In the genomic region with DNA sequence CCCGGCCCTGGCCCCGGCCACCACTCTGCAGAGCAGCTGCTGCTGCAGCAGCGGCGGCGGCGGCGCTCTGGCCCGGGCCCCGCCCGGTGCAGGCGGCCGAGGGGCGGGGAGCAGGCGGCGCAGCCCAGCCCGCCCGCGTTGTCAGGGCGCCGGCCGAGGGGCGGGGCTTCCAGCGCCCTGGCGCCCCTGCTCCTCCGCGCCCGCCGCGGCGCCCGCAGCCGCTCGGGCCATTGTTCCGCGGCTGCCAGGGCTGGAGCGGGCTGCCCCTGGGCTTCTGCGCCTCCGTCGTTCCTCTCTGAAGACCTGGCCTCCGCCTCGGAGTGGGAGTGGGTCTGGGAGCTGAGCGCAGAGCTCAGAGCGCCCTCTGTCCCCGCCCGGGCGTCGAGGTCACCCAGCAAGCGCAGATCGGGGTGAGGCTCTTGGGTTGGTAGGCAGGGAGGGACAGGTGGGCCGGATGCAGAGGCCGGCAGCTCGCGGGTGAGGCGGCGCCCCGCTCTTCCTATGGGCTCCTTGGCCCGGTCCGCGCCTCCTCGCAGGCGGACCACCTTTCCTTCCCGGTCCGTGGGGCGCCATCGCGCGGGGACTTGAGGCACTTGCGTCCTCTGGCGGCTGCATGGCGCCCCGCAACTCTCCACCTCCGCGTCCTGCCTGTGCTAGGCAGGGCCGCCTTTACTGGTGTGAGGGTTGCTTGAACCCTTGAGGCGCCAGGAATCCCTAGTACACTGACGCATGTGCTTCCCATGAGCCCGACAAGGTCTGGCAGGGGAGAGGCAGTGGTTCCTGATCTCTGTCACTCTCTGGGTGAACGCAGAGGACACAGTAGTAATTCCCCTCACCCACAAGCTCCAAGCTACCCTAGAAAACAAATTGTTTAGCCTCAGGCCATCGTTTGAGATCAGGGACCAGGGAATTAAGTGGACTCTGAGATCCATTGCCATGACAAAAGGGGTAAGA, we compare ENCODE assay signal across 9 cellular contexts. TPM values are rescaled to one million over a fixed set of nuclear protein-coding genes. Genes with fewer than 3 reads are reported as not detected.
DNase-seq lines count a peak whose midpoint lies in the region; ATAC-seq, FAIRE-seq and TF ChIP-seq lines count a peak whose summit lies in the region.
"Had no signal": no experiment of that assay in that cellular context is flagged by ENCODE, and none has a peak within 500 bp of the region (broad histone marks: within the 10 kb centered on the region; RNA-seq: fewer than 3 reads in every experiment).

A gene with protein sequence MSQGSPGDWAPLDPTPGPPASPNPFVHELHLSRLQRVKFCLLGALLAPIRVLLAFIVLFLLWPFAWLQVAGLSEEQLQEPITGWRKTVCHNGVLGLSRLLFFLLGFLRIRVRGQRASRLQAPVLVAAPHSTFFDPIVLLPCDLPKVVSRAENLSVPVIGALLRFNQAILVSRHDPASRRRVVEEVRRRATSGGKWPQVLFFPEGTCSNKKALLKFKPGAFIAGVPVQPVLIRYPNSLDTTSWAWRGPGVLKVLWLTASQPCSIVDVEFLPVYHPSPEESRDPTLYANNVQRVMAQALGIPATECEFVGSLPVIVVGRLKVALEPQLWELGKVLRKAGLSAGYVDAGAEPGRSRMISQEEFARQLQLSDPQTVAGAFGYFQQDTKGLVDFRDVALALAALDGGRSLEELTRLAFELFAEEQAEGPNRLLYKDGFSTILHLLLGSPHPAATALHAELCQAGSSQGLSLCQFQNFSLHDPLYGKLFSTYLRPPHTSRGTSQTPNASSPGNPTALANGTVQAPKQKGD (minus strand): TSS at position 69 of the 954 bp plus-strand sequence. CDS start 96 bp downstream, outside the sequence.

- H3K36me3 ChIP-seq in bronchial epithelial cell (ENCODE audit: control insufficient read depth, insufficient read depth, low read length) (peaks cover 2% of the 10 kb centered on the region), spleen (peaks cover 0 to 18% (median 4%) of the 10 kb centered on the region in 6 donors)

- H3K4me3 Mint-ChIP-seq in WTC11, result peak within 1 kb of the TSS; percentile 96

- peak in 2 of 3 donors; percentile 19 to 36 for TF ChIP-seq POLR2A in spleen (IDR thresholded peaks at IDR 0.05)

- H3K9me3 ChIP-seq in spleen, result no peaks in the 10 kb centered on the region

- H3K4me1 ChIP-seq in spleen, result peaks cover 6 to 50% (median 30%) of the 10 kb centered on the region in 6 donors

- ATAC-seq in GM18873 (IDR thresholded peaks at IDR 0.05; ENCODE audit: low FRiP score, unreplicated experiment) (peak; percentile 74), HG03135 (IDR thresholded peaks at IDR 0.05; ENCODE audit: unreplicated experiment) (peak; percentile 84), WTC11 (peak; percentile 77)

- peak within 1 kb of the TSS; percentile 93 to 100 (median 98) for H3K27ac ChIP-seq in spleen

- POLR2A ChIA-PET in WTC11 (lab: Charles Lee), result interaction anchor here (0.7 to 2.6 kb wide), 7 partner anchors 9 to 266 kb away, joined by 3 to 9 read pairs (median 4); a partner anchor contains a TSS

- FAIRE-seq in bronchial epithelial cell (lab: Jason Lieb, UNC), result no peak
- FAIRE-seq: TTC549 had no signal

- peaks cover 10% of the 10 kb centered on the region for H3K36me3 Mint-ChIP-seq in WTC11

- intact Hi-C loops in spleen (cut with DNase I; ENCODE audit: low total_unique reads), result loop anchor here (10.0 kb wide), 1 partner anchor 133 kb away; no protein-coding TSS in a partner anchor

- H3K27me3 Mint-ChIP-seq in WTC11 (ENCODE audit: low read depth), result no peaks in the 10 kb centered on the region; the same call in 1 of the 2 replicates

- DNase-seq in AG08396 (ENCODE audit: low spot score) (peak; percentile 98), NCI-H2227 (lab: John Stamatoyannopoulos, UW; ENCODE audit: unreplicated experiment) (peak; percentile 92), WTC11 (ENCODE audit: low spot score) (peak; percentile 86), bronchial epithelial cell (ENCODE audit: low read depth) (peak; percentile 72), inferior parietal cortex (ENCODE audit: extremely low spot score) (peak; percentile 86), spleen (peak; percentile 99)

- CTCF ChIA-PET in WTC11 (lab: Charles Lee), result interaction anchor here (0.7 to 2.9 kb wide), 17 partner anchors 9 to 258 kb away, joined by 3 to 27 read pairs (median 4); a partner anchor contains a TSS

- H3K4me3 ChIP-seq in bronchial epithelial cell (ENCODE audit: low read depth, low read length) (peak within 1 kb of the TSS; percentile 85), spleen (peak within 1 kb of the TSS; percentile 58 to 99 (median 94))

- H3K4me1 Mint-ChIP-seq in WTC11, result peaks cover 17% of the 10 kb centered on the region

- TF ChIP-seq CTCF in WTC11 (IDR thresholded peaks at IDR 0.05) (peak; percentile 40), bronchial epithelial cell (IDR thresholded peaks at IDR 0.05; ENCODE audit: insufficient read depth, low read length, severe bottlenecking) (peak; percentile 95), spleen (IDR thresholded peaks at IDR 0.05 in 8 of 11, conservative IDR thresholded peaks at IDR 0.05 in 3 of 11) (peak; percentile 92 to 98 (median 97))

- WGBS in spleen, 5 donors, result 0 to 1% (median 0%) methylated on average over 12 to 79 of the region's 79 CpGs

- peak within 1 kb of the TSS; percentile 95 for H3K27ac Mint-ChIP-seq in WTC11

- H3K27me3 ChIP-seq in bronchial epithelial cell (ENCODE audit: control insufficient read depth, insufficient read depth, low read length) (no peaks in the 10 kb centered on the region), spleen (replicated peaks in 1 of 7) (no peaks in the 10 kb centered on the region)

- H3K9me3 Mint-ChIP-seq in WTC11, result peaks cover 6% of the 10 kb centered on the region

TF ChIP-seq in WTC11, 78 proteins besides CTCF, POLR2A, EP300 and RAD21 (continues in another document):
- no peak for TF ChIP-seq RORB (CRISPR knock-in tag; IDR thresholded peaks at IDR 0.05)
- TF ChIP-seq OVOL2 (CRISPR knock-in tag; IDR thresholded peaks at IDR 0.05; ENCODE audit: borderline replicate concordance), result no peak
- peak; percentile 78; the same call in 1 of the 2 replicates for TF ChIP-seq FOXP1 (CRISPR knock-in tag; IDR thresholded peaks at IDR 0.05; ENCODE audit: borderline replicate concordance)
- TF ChIP-seq NR2C2 (CRISPR knock-in tag; IDR thresholded peaks at IDR 0.05), result no peak
- TF ChIP-seq, protein P1, sequence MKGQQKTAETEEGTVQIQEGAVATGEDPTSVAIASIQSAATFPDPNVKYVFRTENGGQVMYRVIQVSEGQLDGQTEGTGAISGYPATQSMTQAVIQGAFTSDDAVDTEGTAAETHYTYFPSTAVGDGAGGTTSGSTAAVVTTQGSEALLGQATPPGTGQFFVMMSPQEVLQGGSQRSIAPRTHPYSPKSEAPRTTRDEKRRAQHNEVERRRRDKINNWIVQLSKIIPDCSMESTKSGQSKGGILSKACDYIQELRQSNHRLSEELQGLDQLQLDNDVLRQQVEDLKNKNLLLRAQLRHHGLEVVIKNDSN (CRISPR knock-in tag; IDR thresholded peaks at IDR 0.05), result 0 out of 2 replicates have a peak, but pooled peaks have one; percentile 28
- TF ChIP-seq, protein P2, sequence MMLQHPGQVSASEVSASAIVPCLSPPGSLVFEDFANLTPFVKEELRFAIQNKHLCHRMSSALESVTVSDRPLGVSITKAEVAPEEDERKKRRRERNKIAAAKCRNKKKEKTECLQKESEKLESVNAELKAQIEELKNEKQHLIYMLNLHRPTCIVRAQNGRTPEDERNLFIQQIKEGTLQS (CRISPR knock-in tag; conservative IDR thresholded peaks at IDR 0.05), result no peak
- TF ChIP-seq, protein P3, sequence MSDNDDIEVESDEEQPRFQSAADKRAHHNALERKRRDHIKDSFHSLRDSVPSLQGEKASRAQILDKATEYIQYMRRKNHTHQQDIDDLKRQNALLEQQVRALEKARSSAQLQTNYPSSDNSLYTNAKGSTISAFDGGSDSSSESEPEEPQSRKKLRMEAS (CRISPR knock-in tag; IDR thresholded peaks at IDR 0.05), result peak; percentile 85
- TF ChIP-seq NFYB (CRISPR knock-in tag; conservative IDR thresholded peaks at IDR 0.05; ENCODE audit: low read depth), result no peak
- TF ChIP-seq, protein P4, sequence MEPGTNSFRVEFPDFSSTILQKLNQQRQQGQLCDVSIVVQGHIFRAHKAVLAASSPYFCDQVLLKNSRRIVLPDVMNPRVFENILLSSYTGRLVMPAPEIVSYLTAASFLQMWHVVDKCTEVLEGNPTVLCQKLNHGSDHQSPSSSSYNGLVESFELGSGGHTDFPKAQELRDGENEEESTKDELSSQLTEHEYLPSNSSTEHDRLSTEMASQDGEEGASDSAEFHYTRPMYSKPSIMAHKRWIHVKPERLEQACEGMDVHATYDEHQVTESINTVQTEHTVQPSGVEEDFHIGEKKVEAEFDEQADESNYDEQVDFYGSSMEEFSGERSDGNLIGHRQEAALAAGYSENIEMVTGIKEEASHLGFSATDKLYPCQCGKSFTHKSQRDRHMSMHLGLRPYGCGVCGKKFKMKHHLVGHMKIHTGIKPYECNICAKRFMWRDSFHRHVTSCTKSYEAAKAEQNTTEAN (CRISPR knock-in tag; IDR thresholded peaks at IDR 0.05), result peak; percentile 91
- TF ChIP-seq, protein P5, sequence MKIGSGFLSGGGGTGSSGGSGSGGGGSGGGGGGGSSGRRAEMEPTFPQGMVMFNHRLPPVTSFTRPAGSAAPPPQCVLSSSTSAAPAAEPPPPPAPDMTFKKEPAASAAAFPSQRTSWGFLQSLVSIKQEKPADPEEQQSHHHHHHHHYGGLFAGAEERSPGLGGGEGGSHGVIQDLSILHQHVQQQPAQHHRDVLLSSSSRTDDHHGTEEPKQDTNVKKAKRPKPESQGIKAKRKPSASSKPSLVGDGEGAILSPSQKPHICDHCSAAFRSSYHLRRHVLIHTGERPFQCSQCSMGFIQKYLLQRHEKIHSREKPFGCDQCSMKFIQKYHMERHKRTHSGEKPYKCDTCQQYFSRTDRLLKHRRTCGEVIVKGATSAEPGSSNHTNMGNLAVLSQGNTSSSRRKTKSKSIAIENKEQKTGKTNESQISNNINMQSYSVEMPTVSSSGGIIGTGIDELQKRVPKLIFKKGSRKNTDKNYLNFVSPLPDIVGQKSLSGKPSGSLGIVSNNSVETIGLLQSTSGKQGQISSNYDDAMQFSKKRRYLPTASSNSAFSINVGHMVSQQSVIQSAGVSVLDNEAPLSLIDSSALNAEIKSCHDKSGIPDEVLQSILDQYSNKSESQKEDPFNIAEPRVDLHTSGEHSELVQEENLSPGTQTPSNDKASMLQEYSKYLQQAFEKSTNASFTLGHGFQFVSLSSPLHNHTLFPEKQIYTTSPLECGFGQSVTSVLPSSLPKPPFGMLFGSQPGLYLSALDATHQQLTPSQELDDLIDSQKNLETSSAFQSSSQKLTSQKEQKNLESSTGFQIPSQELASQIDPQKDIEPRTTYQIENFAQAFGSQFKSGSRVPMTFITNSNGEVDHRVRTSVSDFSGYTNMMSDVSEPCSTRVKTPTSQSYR (CRISPR knock-in tag; IDR thresholded peaks at IDR 0.05), result peak; percentile 65
- no peak for TF ChIP-seq JAZF1 (CRISPR knock-in tag; IDR thresholded peaks at IDR 0.05)
- no peak for TF ChIP-seq ZNF423 (CRISPR knock-in tag; IDR thresholded peaks at IDR 0.05)

RNA-seq across cellular contexts. Expression of the gene that starts here (rescaled TPM):
- total RNA-seq in WTC11 (2021) (68.6 to 97.2 TPM (median 70.6 TPM) in 3 replicates), bronchial epithelial cell (5.6 and 6.1 TPM in 2 replicates), spleen (10 to 100 TPM; 24.9 to 53.7 (median 47.4) TPM)
- polyA plus RNA-seq in spleen, result 10 to 100 TPM; 18.6 to 39.1 (median 28.2) TPM

Comparison
In these comparisons a context has a peak if more than half of its experiments do, and no peak if none do; other contexts are left out.
1. Peak in every context shown above with its lines: DNase-seq, ATAC-seq, H3K4me3 ChIP-seq and H3K27ac ChIP-seq.
2. CTCF ChIP-seq: peak in every context shown above with its lines; median percentile 97 in spleen; 95 in bronchial epithelial cell; 40 in WTC11.